In genomic region chr4:67167849-67168248, GRCh38 we compare ENCODE assay signal across 26 cellular contexts.
DNase-seq lines count a peak whose midpoint lies in the region; ATAC-seq, FAIRE-seq and TF ChIP-seq lines count a peak whose summit lies in the region.
"Had no signal": no experiment of that assay in that cellular context is flagged by ENCODE, and none has a peak within 500 bp of the region (broad histone marks: within the 10 kb centered on the region; RNA-seq: fewer than 3 reads in every experiment).

No MANE protein-coding gene starts in this region.

- no peak for FAIRE-seq in H1 (lab: Jason Lieb, UNC)
- FAIRE-seq: A549, GM18507 had no signal

- no peaks in the 10 kb centered on the region for H3F3A ChIP-seq in GM23338 (replicated peaks; ENCODE audit: low read depth)

- no peak overlapping the region for H3K4me3 Mint-ChIP-seq in GM23338
- H3K4me3 Mint-ChIP-seq: CD4-positive, alpha-beta memory T cell; IgD-negative memory B cell had no signal

- no peak overlapping the region for H2BK20ac ChIP-seq in H1 (ENCODE audit: low read length)

- H2BK120ac ChIP-seq in H1 (replicated peaks; ENCODE audit: low read depth, low read length), result no peak overlapping the region

- no peak overlapping the region for H2AK5ac ChIP-seq in H1 (ENCODE audit: low read depth, low read length)

- TF ChIP-seq EP300 in H1 (IDR thresholded peaks at IDR 0.05; ENCODE audit: borderline replicate concordance in 1 of 2, low read depth in 2 of 2, low read length in 2 of 2) (no peak), esophagus muscularis mucosa (IDR thresholded peaks at IDR 0.05) (no peak)

- H4K8ac ChIP-seq in H1 (ENCODE audit: extremely low read depth, insufficient read depth, low read length), result no peak overlapping the region

- peak overlapping the region; percentile 61 for H3K4me2 ChIP-seq in GM23338
- H3K4me2 ChIP-seq in H1 (ENCODE audit: insufficient read depth in 1 of 2, low read depth in 2 of 2, low read length in 2 of 2), result peak overlapping the region; percentile 12 to 15; a peak in 1 of 4 replicates
- H3K4me2 ChIP-seq: A549; BLaER1 treated with 17β-estradiol and CSF1 and Interleukin-3, amounts not matched to agents 10 nM and 100 nM had no signal

- H3K4me1 ChIP-seq in GM23338 (ENCODE audit: insufficient read depth) (peaks cover 18% of the 10 kb centered on the region), HUES48 (ENCODE audit: control insufficient read depth, insufficient read depth, low read length) (peaks cover 22% of the 10 kb centered on the region), H1 (replicated peaks in 1 of 4; ENCODE audit: control insufficient read depth in 3 of 4, insufficient read depth in 4 of 4, low read length in 3 of 4) (peaks cover 0 to 8% (median 2%) of the 10 kb centered on the region in 4 experiments; a peak in 4 of 7 replicates), iPS-20b (ENCODE audit: insufficient read depth, low read length) (peaks cover 15% of the 10 kb centered on the region; the same call in 1 of the 2 replicates), esophagus muscularis mucosa (no peaks in the 10 kb centered on the region)
- H3K4me1 ChIP-seq: A549; BLaER1 treated with 17β-estradiol and CSF1 and Interleukin-3, amounts not matched to agents 10 nM and 100 nM; Caco-2 had no signal

- H3K27ac ChIP-seq in GM23338 (ENCODE audit: low read depth) (no peak overlapping the region), HUES48 (ENCODE audit: low read depth, low read length) (peak overlapping the region; percentile 50), H1 (ENCODE audit: low read depth, low read length) (no peak overlapping the region), iPS-20b (ENCODE audit: low read length) (no peak overlapping the region), esophagus muscularis mucosa (replicated peaks in 1 of 4) (no peak overlapping the region)
- H3K27ac ChIP-seq: A549; BLaER1 treated with 17β-estradiol and CSF1 and Interleukin-3, amounts not matched to agents 10 nM and 100 nM had no signal

- DNase-seq in GM23338 (ENCODE audit: low spot score) (peak; percentile 53), H1 (ENCODE audit: low read depth in 1 of 2, low spot score in 2 of 2) (no peak), CD1c-positive myeloid dendritic cell (ENCODE audit: extremely low spot score) (no peak), left ventricle myocardium superior (no peak), amniotic stem cell (lab: John Stamatoyannopoulos, UW) (no peak), esophagus muscularis mucosa (ENCODE audit: extremely low spot score) (no peak)
- DNase-seq: AML-193; Caco-2; CD4-positive, alpha-beta memory T cell; DMS79 treated with DMSO at 0.1 percent for 48 hours; HCEC 1CT; NCI-H1105; NCI-H1436 treated with DMSO at 0.1 percent for 48 hours; NCI-H1930; NCI-H2107; NCI-H526; NCI-H82; RPMI8226; SHP77 treated with DMSO at 0.1 percent for 48 hours; T-helper 1 cell had no signal

- H2BK5ac ChIP-seq in H1 (ENCODE audit: low read depth, low read length), result no peak overlapping the region

- H3K27ac Mint-ChIP-seq in GM23338, result peak overlapping the region; percentile 47; the same call in 1 of the 2 replicates
- H3K27ac Mint-ChIP-seq: CD4-positive, alpha-beta memory T cell; IgD-negative memory B cell had no signal

- H2BK15ac ChIP-seq in H1 (ENCODE audit: low read length), result no peak overlapping the region

- H3K9ac ChIP-seq in HUES48 (ENCODE audit: low read depth, low read length), result no peak overlapping the region
- no peak overlapping the region for H3K9ac ChIP-seq in H1 (replicated peaks in 1 of 4; ENCODE audit: extremely low read depth in 1 of 4, low read depth in 3 of 4, low read length in 3 of 4)
- no peak overlapping the region for H3K9ac ChIP-seq in iPS-20b (ENCODE audit: low read depth, low read length)
- H3K9ac ChIP-seq: BLaER1 treated with 17β-estradiol and CSF1 and Interleukin-3, amounts not matched to agents 10 nM and 100 nM had no signal

- no peak overlapping the region for H3K18ac ChIP-seq in H1 (ENCODE audit: extremely low read depth, low read length)

- TF ChIP-seq CTCF in GM23338 (conservative IDR thresholded peaks at IDR 0.05; ENCODE audit: low read depth in 2 of 2) (no peak), H1 (IDR thresholded peaks at IDR 0.05; ENCODE audit: control extremely low read depth in 1 of 3, insufficient read depth in 1 of 3, low read depth in 1 of 3, low read length in 3 of 3) (no peak), esophagus muscularis mucosa (IDR thresholded peaks at IDR 0.05) (no peak)

- no peak overlapping the region for H4K91ac ChIP-seq in H1 (replicated peaks; ENCODE audit: insufficient read length, low read length)

- no peaks in the 10 kb centered on the region for H3K79me2 ChIP-seq in GM23338 (replicated peaks; ENCODE audit: insufficient read depth)
- H3K79me2 ChIP-seq in H1 (ENCODE audit: control insufficient read depth in 1 of 2, insufficient read depth in 2 of 2, low read length in 2 of 2), result no peaks in the 10 kb centered on the region

- no peaks in the 10 kb centered on the region for H3K23me2 ChIP-seq in H1 (ENCODE audit: low read depth, low read length)

- no peaks in the 10 kb centered on the region for H3K79me1 ChIP-seq in H1 (ENCODE audit: low read depth, low read length)

- CTCF ChIA-PET in H1 (lab: Charles Lee; ENCODE audit: partially characterized antibody), result no interaction called here

- no peak overlapping the region for H4K5ac ChIP-seq in H1 (ENCODE audit: insufficient read length, low read depth, low read length)

- peaks cover 3% of the 10 kb centered on the region; the same call in 2 of the 3 replicates for H3K36me3 Mint-ChIP-seq in GM23338 (ENCODE audit: low read depth)
- H3K36me3 Mint-ChIP-seq: CD4-positive, alpha-beta memory T cell; IgD-negative memory B cell had no signal

- peaks cover 19% of the 10 kb centered on the region; the same call in 2 of the 3 replicates for H3K4me1 Mint-ChIP-seq in GM23338
- H3K4me1 Mint-ChIP-seq: CD4-positive, alpha-beta memory T cell; IgD-negative memory B cell had no signal

- 78% methylated on average over 3 of the region's 3 CpGs; no CpG with 5 or more reads in 1 of the 2 experiments for WGBS in H1 (ENCODE audit: extremely low coverage in 1 of 2, insufficient coverage in 1 of 2, insufficient read length in 1 of 2, insufficient replicate concordance in 2 of 2, low coverage in 1 of 2, low lambda C conversion rate in 2 of 2, missing lambda C conversion rate in 1 of 2), 2 experiments
- WGBS in esophagus muscularis mucosa, result 77% methylated on average over 3 of the region's 3 CpGs

- H3K9me3 ChIP-seq in HUES48 (ENCODE audit: control insufficient read depth, insufficient read depth, low read length) (no peaks in the 10 kb centered on the region), H1 (ENCODE audit: insufficient read depth in 2 of 2, low read depth in 1 of 2, low read length in 1 of 2) (no peaks in the 10 kb centered on the region; a peak in 1 of 4 replicates), iPS-20b (ENCODE audit: insufficient read depth, low read depth, low read length) (no peaks in the 10 kb centered on the region), esophagus muscularis mucosa (no peaks in the 10 kb centered on the region)
- H3K9me3 ChIP-seq: A549; BLaER1 treated with 17β-estradiol and CSF1 and Interleukin-3, amounts not matched to agents 10 nM and 100 nM; Caco-2 had no signal

- H3K4me3 ChIP-seq in GM23338 (no peak overlapping the region), HUES48 (ENCODE audit: low read depth, low read length) (no peak overlapping the region), H1 (ENCODE audit: extremely low read depth in 1 of 4, insufficient read depth in 2 of 4, low read depth in 3 of 4, low read length in 4 of 4) (no peak overlapping the region), iPS-20b (ENCODE audit: low read length) (peak overlapping the region; percentile 1; the same call in 1 of the 2 replicates), esophagus muscularis mucosa (no peak overlapping the region)
- H3K4me3 ChIP-seq: A549; BLaER1 treated with 17β-estradiol and CSF1 and Interleukin-3, amounts not matched to agents 10 nM and 100 nM had no signal

- POLR2A ChIA-PET in H1 (lab: Charles Lee; ENCODE audit: partially characterized antibody), result no interaction called here

- no peak overlapping the region for H2AFZ ChIP-seq in GM23338
- peak overlapping the region; percentile 61; the same call in 1 of the 2 replicates for H2AFZ ChIP-seq in H1 (ENCODE audit: low read length)

- TF ChIP-seq RAD21 in H1 (IDR thresholded peaks at IDR 0.05 in 1 of 2, conservative IDR thresholded peaks at IDR 0.05 in 1 of 2; ENCODE audit: low read depth in 2 of 2, low read length in 2 of 2), result no peak

- H3K27me3 ChIP-seq in GM23338 (ENCODE audit: insufficient read depth) (no peaks in the 10 kb centered on the region), HUES48 (ENCODE audit: control insufficient read depth, insufficient read depth, low read length) (no peaks in the 10 kb centered on the region), H1 (replicated peaks in 1 of 4; ENCODE audit: control insufficient read depth in 3 of 4, extremely low read depth in 1 of 4, insufficient read depth in 3 of 4, low read length in 3 of 4) (no peaks in the 10 kb centered on the region), iPS-20b (ENCODE audit: insufficient read depth, low read length) (no peaks in the 10 kb centered on the region), esophagus muscularis mucosa (no peaks in the 10 kb centered on the region)
- H3K27me3 ChIP-seq: BLaER1 treated with 17β-estradiol and CSF1 and Interleukin-3, amounts not matched to agents 10 nM and 100 nM had no signal

- H3K4ac ChIP-seq in H1 (replicated peaks; ENCODE audit: insufficient read length, low read depth, low read length), result no peak overlapping the region

- peaks cover 4% of the 10 kb centered on the region for H3K27me3 Mint-ChIP-seq in GM23338 (ENCODE audit: insufficient read depth, low read depth, poor library complexity)
- H3K27me3 Mint-ChIP-seq: CD4-positive, alpha-beta memory T cell; IgD-negative memory B cell had no signal

- ATAC-seq in GM23338, result peak; percentile 95
- ATAC-seq in left ventricle myocardium superior, result no peak
- ATAC-seq: A549 had no signal

- H4K20me1 ChIP-seq in GM23338 (replicated peaks; ENCODE audit: insufficient read depth) (no peaks in the 10 kb centered on the region), H1 (replicated peaks in 1 of 2; ENCODE audit: control insufficient read depth in 1 of 2, insufficient read depth in 2 of 2, low read length in 2 of 2) (no peaks in the 10 kb centered on the region)
- H4K20me1 ChIP-seq: BLaER1 treated with 17β-estradiol and CSF1 and Interleukin-3, amounts not matched to agents 10 nM and 100 nM had no signal

- TF ChIP-seq POLR2A in H1 (IDR thresholded peaks at IDR 0.05; ENCODE audit: control extremely low read depth in 1 of 2, low read depth in 2 of 2, low read length in 2 of 2), result no peak
- no peak for TF ChIP-seq POLR2A in esophagus muscularis mucosa (IDR thresholded peaks at IDR 0.05; ENCODE audit: low read depth)

- no peak overlapping the region for H2BK12ac ChIP-seq in H1 (ENCODE audit: low read depth, low read length)

- no peak overlapping the region for H3K23ac ChIP-seq in H1 (ENCODE audit: insufficient read length)

- no peak overlapping the region for H3K56ac ChIP-seq in H1 (replicated peaks; ENCODE audit: insufficient read length, low read depth, low read length)

- H3K36me3 ChIP-seq in GM23338 (ENCODE audit: insufficient read depth) (no peaks in the 10 kb centered on the region), HUES48 (ENCODE audit: control insufficient read depth, insufficient read depth, low read length) (no peaks in the 10 kb centered on the region), H1 (ENCODE audit: control insufficient read depth in 2 of 4, insufficient read depth in 4 of 4, low read length in 3 of 4) (no peaks in the 10 kb centered on the region), iPS-20b (ENCODE audit: insufficient read depth, low read depth, low read length) (no peaks in the 10 kb centered on the region), esophagus muscularis mucosa (no peaks in the 10 kb centered on the region)
- H3K36me3 ChIP-seq: BLaER1 treated with 17β-estradiol and CSF1 and Interleukin-3, amounts not matched to agents 10 nM and 100 nM had no signal

- H3K9me2 ChIP-seq in GM23338 (ENCODE audit: insufficient read depth), result no peaks in the 10 kb centered on the region

- intact Hi-C loops in left ventricle myocardium superior (cut with micrococcal nuclease) (no loop called here), esophagus muscularis mucosa (cut with DNase I) (no loop called here)

- no peaks in the 10 kb centered on the region; the same call in 2 of the 3 replicates for H3K9me3 Mint-ChIP-seq in GM23338

- H3K14ac ChIP-seq in H1 (ENCODE audit: insufficient read length), result no peak overlapping the region
